In the genomic region with DNA sequence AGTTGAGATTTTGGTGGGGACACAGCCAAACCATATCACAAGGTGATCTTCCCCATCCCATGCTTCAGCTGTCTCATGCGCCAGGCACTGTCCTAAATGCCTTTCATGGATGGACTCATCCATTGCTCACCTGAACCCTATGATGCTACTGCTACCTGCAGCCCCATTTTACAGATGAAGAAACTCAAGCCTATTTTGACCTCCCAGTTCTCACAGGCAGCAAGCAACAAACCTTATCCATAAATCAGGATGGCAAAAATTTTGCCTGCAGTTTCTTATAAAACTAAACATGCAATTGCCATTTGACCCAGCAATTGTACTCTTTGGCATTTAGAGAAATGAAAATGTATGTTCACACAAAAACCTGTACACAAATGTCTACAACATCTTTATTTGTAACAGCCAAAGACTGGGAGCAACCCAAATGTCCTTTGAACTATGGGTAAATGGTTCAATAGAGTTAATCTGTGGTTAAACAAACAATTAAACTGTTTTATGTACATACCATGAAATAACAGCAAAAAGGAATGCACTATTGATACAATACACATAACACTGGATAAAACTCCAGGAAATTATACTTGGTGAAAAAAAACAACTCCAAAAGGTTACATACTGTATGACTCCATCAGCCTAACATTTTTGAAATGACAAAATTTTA, we compare ENCODE assay signal across 1 cellular context.
TF ChIP-seq lines count a peak whose summit lies in the region.

No MANE protein-coding gene starts in this region.

TF ChIP-seq in A549, 52 proteins besides CTCF, POLR2A, EP300 and RAD21 (continued from another document):
- TF ChIP-seq, protein P1, sequence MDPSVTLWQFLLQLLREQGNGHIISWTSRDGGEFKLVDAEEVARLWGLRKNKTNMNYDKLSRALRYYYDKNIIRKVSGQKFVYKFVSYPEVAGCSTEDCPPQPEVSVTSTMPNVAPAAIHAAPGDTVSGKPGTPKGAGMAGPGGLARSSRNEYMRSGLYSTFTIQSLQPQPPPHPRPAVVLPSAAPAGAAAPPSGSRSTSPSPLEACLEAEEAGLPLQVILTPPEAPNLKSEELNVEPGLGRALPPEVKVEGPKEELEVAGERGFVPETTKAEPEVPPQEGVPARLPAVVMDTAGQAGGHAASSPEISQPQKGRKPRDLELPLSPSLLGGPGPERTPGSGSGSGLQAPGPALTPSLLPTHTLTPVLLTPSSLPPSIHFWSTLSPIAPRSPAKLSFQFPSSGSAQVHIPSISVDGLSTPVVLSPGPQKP (IDR thresholded peaks at IDR 0.05; ENCODE audit: low read depth, low read length) = no peak
- TF ChIP-seq BHLHE40 (IDR thresholded peaks at IDR 0.05; ENCODE audit: low read depth, low read length) = no peak
- TF ChIP-seq MAFK (IDR thresholded peaks at IDR 0.05; ENCODE audit: partially characterized antibody) = no peak
- no peak for TF ChIP-seq FOSB (CRISPR knock-in tag; IDR thresholded peaks at IDR 0.05)
- TF ChIP-seq ZC3H11A (IDR thresholded peaks at IDR 0.05) = no peak
- no peak for TF ChIP-seq MYC (IDR thresholded peaks at IDR 0.05; ENCODE audit: borderline replicate concordance, low read length)
- TF ChIP-seq, protein P2, sequence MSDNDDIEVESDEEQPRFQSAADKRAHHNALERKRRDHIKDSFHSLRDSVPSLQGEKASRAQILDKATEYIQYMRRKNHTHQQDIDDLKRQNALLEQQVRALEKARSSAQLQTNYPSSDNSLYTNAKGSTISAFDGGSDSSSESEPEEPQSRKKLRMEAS (IDR thresholded peaks at IDR 0.05) = no peak
TF ChIP-seq in A549: peak in this region for 0.
